In genomic region chr17:75723201-75723930, GRCh38 we compare ENCODE assay signal across 11 cellular contexts. TPM values are rescaled to one million over a fixed set of nuclear protein-coding genes. Genes with fewer than 3 reads are reported as not detected.
DNase-seq lines count a peak whose midpoint lies in the region; ATAC-seq, FAIRE-seq and TF ChIP-seq lines count a peak whose summit lies in the region.
"Had no signal": no experiment of that assay in that cellular context is flagged by ENCODE, and none has a peak within 500 bp of the region (broad histone marks: within the 10 kb centered on the region; RNA-seq: fewer than 3 reads in every experiment).

No MANE protein-coding gene starts in this region.

- ATAC-seq in HG02759 (IDR thresholded peaks at IDR 0.05; ENCODE audit: unreplicated experiment) (no peak), HG03025 (IDR thresholded peaks at IDR 0.05; ENCODE audit: low FRiP score, unreplicated experiment) (no peak), HG03175 (IDR thresholded peaks at IDR 0.05; ENCODE audit: unreplicated experiment) (no peak)
- no peak for ATAC-seq in activated CD8-positive, alpha-beta T cell treated with anti-CD3 and anti-CD28 coated beads, Interleukin-2, amount 10 ng/mL, durations not matched to agents 7 days and 5 days

- no peaks in the 10 kb centered on the region for H3K9me1 ChIP-seq in keratinocyte (ENCODE audit: control insufficient read depth, extremely low read depth, insufficient read depth, low read length)

- no peak overlapping the region for H3K4me3 Mint-ChIP-seq in activated CD8-positive, alpha-beta T cell treated with anti-CD3 and anti-CD28 coated beads, Interleukin-2, amount 10 ng/mL, durations not matched to agents 7 days and 5 days

- peaks cover 69% of the 10 kb centered on the region for H3K79me2 ChIP-seq in keratinocyte (ENCODE audit: control insufficient read depth, insufficient read depth, low read length)

- no peaks in the 10 kb centered on the region for H3K27me3 ChIP-seq in keratinocyte (ENCODE audit: control insufficient read depth, extremely low read depth, insufficient read depth, low read length)

- H3K27ac Mint-ChIP-seq in activated CD8-positive, alpha-beta T cell treated with anti-CD3 and anti-CD28 coated beads, Interleukin-2, amount 10 ng/mL, durations not matched to agents 7 days and 5 days, result no peak overlapping the region

- H3K4me1 ChIP-seq in keratinocyte (ENCODE audit: control insufficient read depth, extremely low read depth, insufficient read depth, low read length), result peaks cover 33% of the 10 kb centered on the region

- POLR2A ChIA-PET in activated CD8-positive, alpha-beta T cell treated with anti-CD3 and anti-CD28 coated beads, Interleukin-2, amount 10 ng/mL, durations not matched to agents 7 days and 5 days (lab: Charles Lee), result no interaction called here

- peak overlapping the region; percentile 93 for H3K4me2 ChIP-seq in keratinocyte (ENCODE audit: control insufficient read depth, extremely low read depth, insufficient read depth, low read depth, low read length)

- no peaks in the 10 kb centered on the region for H3K9me3 Mint-ChIP-seq in activated CD8-positive, alpha-beta T cell treated with anti-CD3 and anti-CD28 coated beads, Interleukin-2, amount 10 ng/mL, durations not matched to agents 7 days and 5 days (ENCODE audit: insufficient read depth)

- dilution Hi-C loops in keratinocyte (cut with MboI; ENCODE audit: extremely low pct_ligation_motif_present, low sequenced_read_pairs), result loop anchor here (10.0 kb wide), 1 partner anchor 49 kb away; no protein-coding TSS in a partner anchor

- H3K4me3 ChIP-seq in keratinocyte (ENCODE audit: control insufficient read depth in 2 of 3, extremely low read depth in 1 of 3, insufficient read depth in 2 of 3, low read depth in 1 of 3, low read length in 3 of 3), result peak overlapping the region; percentile 93 to 100 (median 100)
- H3K4me3 ChIP-seq: SJSA1 had no signal

- no peak overlapping the region for H2AFZ ChIP-seq in keratinocyte (ENCODE audit: control insufficient read depth, low read length)

- no peaks in the 10 kb centered on the region for H3K9me3 ChIP-seq in keratinocyte (ENCODE audit: control insufficient read depth, low read depth, low read length)

- peak overlapping the region; percentile 94 for H3K27ac ChIP-seq in keratinocyte (ENCODE audit: control insufficient read depth, insufficient read depth, low read length)
- H3K27ac ChIP-seq in substantia nigra (ENCODE audit: low read depth, low read length, poor library complexity, severe bottlenecking), result peak overlapping the region; percentile 30
- H3K27ac ChIP-seq: SJSA1 had no signal

- FAIRE-seq in keratinocyte (lab: Jason Lieb, UNC), result peak; percentile 9
- FAIRE-seq: frontal cortex had no signal

- H3K36me3 Mint-ChIP-seq in activated CD8-positive, alpha-beta T cell treated with anti-CD3 and anti-CD28 coated beads, Interleukin-2, amount 10 ng/mL, durations not matched to agents 7 days and 5 days (ENCODE audit: low read depth), result no peaks in the 10 kb centered on the region

- peak overlapping the region; percentile 98 for H3K9ac ChIP-seq in keratinocyte (ENCODE audit: control insufficient read depth, extremely low read depth, insufficient read depth, low read length)

- H3K27me3 Mint-ChIP-seq in activated CD8-positive, alpha-beta T cell treated with anti-CD3 and anti-CD28 coated beads, Interleukin-2, amount 10 ng/mL, durations not matched to agents 7 days and 5 days (ENCODE audit: low read depth), result peaks cover 17% of the 10 kb centered on the region

- H4K20me1 ChIP-seq in keratinocyte (ENCODE audit: control insufficient read depth, extremely low read depth, insufficient read depth, low read length), result peaks cover 40% of the 10 kb centered on the region

- no peak for TF ChIP-seq CTCF in keratinocyte (optimal IDR thresholded peaks at IDR 0.05 in 1 of 3, IDR thresholded peaks at IDR 0.05 in 1 of 3, conservative IDR thresholded peaks at IDR 0.05 in 1 of 3; ENCODE audit: extremely low read depth in 1 of 3, insufficient read depth in 2 of 3, low read length in 3 of 3)

- DNase-seq in NCI-H146 treated with DMSO at 0.1 percent for 48 hours (lab: John Stamatoyannopoulos, UW; ENCODE audit: unreplicated experiment), result peak; percentile 6
- peak; percentile 55 to 75 for DNase-seq in T47D (ENCODE audit: low read depth in 1 of 2, low spot score in 1 of 2)
- DNase-seq in keratinocyte (ENCODE audit: low read depth, low spot score), result no peak
- DNase-seq in substantia nigra (lab: John Stamatoyannopoulos, UW), result no peak
- no peak for DNase-seq in activated CD8-positive, alpha-beta T cell treated with anti-CD3 and anti-CD28 coated beads, Interleukin-2, amount 10 ng/mL, durations not matched to agents 7 days and 5 days
- DNase-seq: cerebellar nuclear complex had no signal

- in situ Hi-C loops in T47D (cut with HindIII; ENCODE audit: low pct_unique_long_range_greater_than_20kb, low sequenced_read_pairs), result no loop called here

- peaks cover 29 to 58% of the 10 kb centered on the region in 2 experiments for H3K36me3 ChIP-seq in keratinocyte (ENCODE audit: control insufficient read depth in 2 of 2, extremely low read depth in 1 of 2, insufficient read depth in 2 of 2, low read length in 2 of 2)
- H3K36me3 ChIP-seq: SJSA1 had no signal

- peaks cover 6% of the 10 kb centered on the region for H3K4me1 Mint-ChIP-seq in activated CD8-positive, alpha-beta T cell treated with anti-CD3 and anti-CD28 coated beads, Interleukin-2, amount 10 ng/mL, durations not matched to agents 7 days and 5 days (ENCODE audit: low read depth)

- CTCF ChIA-PET in activated CD8-positive, alpha-beta T cell treated with anti-CD3 and anti-CD28 coated beads, Interleukin-2, amount 10 ng/mL, durations not matched to agents 7 days and 5 days (lab: Charles Lee), result no interaction called here

RNA-seq across cellular contexts. Expression of gene ITGB4, which starts 2.1 kb away (rescaled TPM):
- polyA plus RNA-seq in keratinocyte, result 761 to 1,084 TPM (median 1,039 TPM) in 3 replicates
- 357 TPM for polyA plus RNA-seq in keratinocyte (2011; ENCODE audit: low read depth)
- 399 and 802 TPM in 2 replicates for polyA plus RNA-seq in keratinocyte (2011; cell fraction: cytosol; rRNA removed)
- polyA plus RNA-seq in keratinocyte (2011; cell fraction: nucleus; rRNA removed), result 3,183 and 4,055 TPM in 2 replicates
- polyA plus RNA-seq in keratinocyte (2012; ENCODE audit: low replicate concordance), result 790 and 2,344 TPM in 2 replicates
- polyA minus RNA-seq in keratinocyte, result 1,878 to 7,870 TPM (median 1,919 TPM) in 3 replicates
- 2,383 TPM for polyA minus RNA-seq in keratinocyte (2011; cell fraction: cytosol; rRNA and poly(A)+ RNA removed)
- polyA minus RNA-seq in keratinocyte (2011; cell fraction: nucleus; rRNA and poly(A)+ RNA removed), result 4,240 and 4,449 TPM in 2 replicates
- total RNA-seq in activated CD8-positive, alpha-beta T cell treated with anti-CD3 and anti-CD28 coated beads, Interleukin-2, amount 10 ng/mL, durations not matched to agents 7 days and 5 days, result 1 to 10 TPM in 1 of 2 experiments, under 1 TPM in 1; 0.89 to 2.0 TPM
- total RNA-seq: SJSA1 had no signal

RNA-seq across cellular contexts. Expression of gene GALK1, which starts 41.6 kb away (rescaled TPM):
- polyA plus RNA-seq in keratinocyte, result 1.1 to 5.2 TPM (median 1.3 TPM) in 3 replicates
- 1.7 TPM for polyA plus RNA-seq in keratinocyte (2011; ENCODE audit: low read depth)
- polyA plus RNA-seq in keratinocyte (2011; cell fraction: cytosol; rRNA removed), result 0.78 and 2.1 TPM in 2 replicates
- 1.9 and 2.7 TPM in 2 replicates for polyA plus RNA-seq in keratinocyte (2011; cell fraction: nucleus; rRNA removed)
- polyA plus RNA-seq in keratinocyte (2012; ENCODE audit: low replicate concordance), result 3.2 and 6.6 TPM in 2 replicates
- polyA minus RNA-seq in keratinocyte, result 1.9 to 4.6 TPM (median 3.0 TPM) in 3 replicates
- polyA minus RNA-seq in keratinocyte (2011; cell fraction: cytosol; rRNA and poly(A)+ RNA removed), result 16.7 TPM
- 3.6 and 4.4 TPM in 2 replicates for polyA minus RNA-seq in keratinocyte (2011; cell fraction: nucleus; rRNA and poly(A)+ RNA removed)
- total RNA-seq in activated CD8-positive, alpha-beta T cell treated with anti-CD3 and anti-CD28 coated beads, Interleukin-2, amount 10 ng/mL, durations not matched to agents 7 days and 5 days, result 10 to 100 TPM; 52.2 to 56.9 TPM

RNA-seq across cellular contexts. Expression of gene SAP30BP, which starts 56.2 kb away (rescaled TPM):
- 99.0 to 103 TPM (median 101 TPM) in 3 replicates for polyA plus RNA-seq in keratinocyte
- 115 TPM for polyA plus RNA-seq in keratinocyte (2011; ENCODE audit: low read depth)
- polyA plus RNA-seq in keratinocyte (2011; cell fraction: cytosol; rRNA removed), result 97.8 and 111 TPM in 2 replicates
- 174 and 189 TPM in 2 replicates for polyA plus RNA-seq in keratinocyte (2011; cell fraction: nucleus; rRNA removed)
- 80.5 and 96.0 TPM in 2 replicates for polyA plus RNA-seq in keratinocyte (2012; ENCODE audit: low replicate concordance)
- 44.9 to 68.4 TPM (median 58.9 TPM) in 3 replicates for polyA minus RNA-seq in keratinocyte
- polyA minus RNA-seq in keratinocyte (2011; cell fraction: cytosol; rRNA and poly(A)+ RNA removed), result 52.4 TPM
- polyA minus RNA-seq in keratinocyte (2011; cell fraction: nucleus; rRNA and poly(A)+ RNA removed), result 43.7 and 56.2 TPM in 2 replicates
- 10 to 100 TPM; 88.7 to 93.7 TPM for total RNA-seq in activated CD8-positive, alpha-beta T cell treated with anti-CD3 and anti-CD28 coated beads, Interleukin-2, amount 10 ng/mL, durations not matched to agents 7 days and 5 days

RNA-seq across cellular contexts. Expression of gene RECQL5, which starts 56.4 kb away (rescaled TPM):
- polyA plus RNA-seq in keratinocyte, result 11.9 to 15.8 TPM (median 12.9 TPM) in 3 replicates
- 5.9 TPM for polyA plus RNA-seq in keratinocyte (2011; ENCODE audit: low read depth)
- polyA plus RNA-seq in keratinocyte (2011; cell fraction: cytosol; rRNA removed), result 5.3 and 5.5 TPM in 2 replicates
- polyA plus RNA-seq in keratinocyte (2011; cell fraction: nucleus; rRNA removed), result 80.9 and 96.7 TPM in 2 replicates
- 16.7 and 20.5 TPM in 2 replicates for polyA plus RNA-seq in keratinocyte (2012; ENCODE audit: low replicate concordance)
- 31.0 to 53.1 TPM (median 38.4 TPM) in 3 replicates for polyA minus RNA-seq in keratinocyte
- 11.1 TPM for polyA minus RNA-seq in keratinocyte (2011; cell fraction: cytosol; rRNA and poly(A)+ RNA removed)
- polyA minus RNA-seq in keratinocyte (2011; cell fraction: nucleus; rRNA and poly(A)+ RNA removed), result 35.5 and 43.4 TPM in 2 replicates
- total RNA-seq in activated CD8-positive, alpha-beta T cell treated with anti-CD3 and anti-CD28 coated beads, Interleukin-2, amount 10 ng/mL, durations not matched to agents 7 days and 5 days, result 10 to 100 TPM; 37.6 to 43.9 TPM

Comparison
In these comparisons a context has a peak if more than half of its experiments do, and no peak if none do; other contexts are left out.
1. DNase-seq: peak in NCI-H146 treated with DMSO at 0.1 percent for 48 hours (single experiment) and T47D (2 of 2); none in keratinocyte (single experiment), substantia nigra (0 of 49) and activated CD8-positive, alpha-beta T cell treated with anti-CD3 and anti-CD28 coated beads, Interleukin-2, amount 10 ng/mL, durations not matched to agents 7 days and 5 days (single experiment).